Comparison of ENCODE assay signal across 26 cellular contexts in the genomic region with DNA sequence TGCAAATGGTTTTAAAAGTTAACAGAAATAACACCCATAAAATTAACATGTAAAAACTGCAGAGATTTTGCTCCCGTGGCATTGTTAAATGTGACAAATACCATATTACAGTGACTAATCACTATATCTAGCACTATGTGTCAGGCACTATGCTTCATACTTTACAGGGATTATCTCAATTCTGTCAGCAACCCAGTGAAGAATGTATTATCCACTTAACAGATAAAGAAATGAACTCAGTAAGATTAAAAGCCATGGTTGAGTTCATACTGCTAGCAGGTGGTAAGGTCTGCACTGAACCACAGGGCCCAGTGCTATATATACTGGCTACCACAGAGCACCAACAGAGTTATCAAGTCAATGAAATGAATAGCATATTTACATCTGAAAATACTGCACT.
DNase-seq lines count a peak whose midpoint lies in the region; ATAC-seq and TF ChIP-seq lines count a peak whose summit lies in the region.
"Had no signal": no experiment of that assay in that cellular context is flagged by ENCODE, and none has a peak within 500 bp of the region (broad histone marks: within the 10 kb centered on the region; RNA-seq: fewer than 3 reads in every experiment).

No MANE protein-coding gene starts in this region.

- H3K36me3 ChIP-seq in brain microvascular endothelial cell (replicated peaks): no peaks in the 10 kb centered on the region
- no peaks in the 10 kb centered on the region for H3K36me3 ChIP-seq in upper lobe of right lung
- H3K36me3 ChIP-seq: BLaER1, esophagus squamous epithelium, MG63, neural progenitor cell, right lobe of liver had no signal

- intact Hi-C loops in upper lobe of right lung (cut with DNase I): no loop called here

- H3K27me3 ChIP-seq in brain microvascular endothelial cell (replicated peaks) (no peaks in the 10 kb centered on the region), upper lobe of right lung (no peaks in the 10 kb centered on the region)
- H3K27me3 ChIP-seq: BLaER1, esophagus squamous epithelium, hepatocyte, MG63, neural progenitor cell, right lobe of liver had no signal

- no peaks in the 10 kb centered on the region for H3K9me3 ChIP-seq in upper lobe of right lung
- H3K9me3 ChIP-seq: BLaER1, esophagus squamous epithelium, MG63, right lobe of liver had no signal

- H3K4me3 ChIP-seq in brain microvascular endothelial cell (ENCODE audit: low read depth, low read length) (no peak overlapping the region), upper lobe of right lung (no peak overlapping the region)
- H3K4me3 ChIP-seq: BLaER1, esophagus squamous epithelium, hepatocyte, MG63, neural progenitor cell, right lobe of liver, SK-N-MC had no signal

- no peaks in the 10 kb centered on the region for H3K4me1 ChIP-seq in upper lobe of right lung
- H3K4me1 ChIP-seq: BLaER1, esophagus squamous epithelium, right lobe of liver had no signal

- TF ChIP-seq CTCF in brain microvascular endothelial cell (IDR thresholded peaks at IDR 0.05; ENCODE audit: low read depth, low read length, missing control alignments): no peak
- no peak for TF ChIP-seq CTCF in upper lobe of right lung (IDR thresholded peaks at IDR 0.05)

- H3K27ac ChIP-seq in brain microvascular endothelial cell (no peak overlapping the region), upper lobe of right lung (no peak overlapping the region), caudate nucleus (ENCODE audit: low read depth, low read length) (no peak overlapping the region)
- H3K27ac ChIP-seq: BLaER1, esophagus squamous epithelium, hepatocyte, neural progenitor cell, right lobe of liver, SK-N-MC had no signal

- in situ Hi-C loops in brain microvascular endothelial cell (cut with HindIII; ENCODE audit: low pct_ligation_motif_present, low sequenced_read_pairs): no loop called here

- ATAC-seq in upper lobe of right lung: no peak
- ATAC-seq: right lobe of liver had no signal

- DNase-seq in Daoy (ENCODE audit: low read depth) (peak; percentile 29), NCI-H524 treated with DMSO at 0.1 percent for 48 hours (lab: John Stamatoyannopoulos, UW) (peak; percentile 45), brain microvascular endothelial cell (peak; percentile 40), myocyte (ENCODE audit: low read depth) (peak; percentile 80), foreskin melanocyte (no peak), upper lobe of right lung (no peak), caudate nucleus (lab: John Stamatoyannopoulos, UW) (no peak)
- DNase-seq in stimulated activated CD4-positive, alpha-beta T cell treated with anti-CD3 and anti-CD28 coated beads, Interleukin-1b, Interleukin-23, amount 100 ng/mL, for 48 hours: no peak
- DNase-seq: activated CD4-positive, alpha-beta T cell treated with anti-CD3 and anti-CD28 coated beads, Interleukin-2, amount 50 U/mL, for 48 hours; activated CD4-positive, CD25-positive, alpha-beta regulatory T cell treated with anti-CD3 and anti-CD28 coated beads, Interleukin-2, amount 50 U/mL, for 72 hours; activated naive CD4-positive, alpha-beta T cell treated with Interleukin-2 at 50 U/mL for 16 hours; cerebellar nuclear complex; esophagus squamous epithelium; H7; KBM-7; MG63; NCI-H1105 treated with DMSO at 0.1 percent for 48 hours; NCI-H1930; right lobe of liver; stimulated activated CD4-positive, alpha-beta T cell treated with anti-CD3 and anti-CD28 coated beads, Interleukin-12 subunit alpha, Interleukin-12 subunit beta, amount 100 ng/mL, for 4 hours; stimulated activated CD4-positive, alpha-beta T cell treated with anti-CD3 and anti-CD28 coated beads, Interleukin-4, amount 100 ng/mL, for 24 hours; trophoblast cell had no signal

Comparison
In these comparisons a context has a peak if more than half of its experiments do, and no peak if none do; other contexts are left out.
1. DNase-seq: peak in Daoy (single experiment), NCI-H524 treated with DMSO at 0.1 percent for 48 hours (single experiment), brain microvascular endothelial cell (single experiment) and myocyte (single experiment); none in foreskin melanocyte (single experiment), upper lobe of right lung (single experiment), stimulated activated CD4-positive, alpha-beta T cell treated with anti-CD3 and anti-CD28 coated beads, Interleukin-1b, Interleukin-23, amount 100 ng/mL, for 48 hours (single experiment) and caudate nucleus (0 of 61).